Comparison of ENCODE assay signal across 17 cellular contexts in genomic region chr2:61463769-61464475, GRCh38. TPM values are rescaled to one million over a fixed set of nuclear protein-coding genes. Genes with fewer than 3 reads are reported as not detected.
DNase-seq lines count a peak whose midpoint lies in the region; ATAC-seq and TF ChIP-seq lines count a peak whose summit lies in the region.
"Had no signal": no experiment of that assay in that cellular context is flagged by ENCODE, and none has a peak within 500 bp of the region (broad histone marks: within the 10 kb centered on the region; RNA-seq: fewer than 3 reads in every experiment).

No MANE protein-coding gene starts in this region.

- H3K79me2 ChIP-seq in OCI-LY7 (ENCODE audit: insufficient read depth, low read depth, low read length), result peaks cover 100% of the 10 kb centered on the region
- peaks cover 100% of the 10 kb centered on the region for H3K79me2 ChIP-seq in neural progenitor cell (ENCODE audit: low read depth)

- POLR2A ChIA-PET in HEK293 (lab: Yijun Ruan, JAX), result no interaction called here
- POLR2A ChIA-PET in OCI-LY7 (lab: Charles Lee), result interaction anchor here (0.6 to 4.8 kb wide), 8 partner anchors 13 to 85 kb away, joined by 3 to 31 read pairs (median 4); no protein-coding TSS in a partner anchor

- H4K20me1 ChIP-seq in OCI-LY7 (ENCODE audit: insufficient read depth, low read length), result peaks cover 45% of the 10 kb centered on the region
- peaks cover 94% of the 10 kb centered on the region for H4K20me1 ChIP-seq in neural progenitor cell (ENCODE audit: low read depth)

- peak overlapping the region; percentile 73 for H3K4me2 ChIP-seq in OCI-LY7 (ENCODE audit: low read length)
- H3K4me2 ChIP-seq in neural progenitor cell, result peak overlapping the region; percentile 16

- H3K4me3 ChIP-seq in HEK293 (ENCODE audit: low read depth, low read length), result no peak overlapping the region
- H3K4me3 ChIP-seq in OCI-LY7 (ENCODE audit: low read depth, low read length, poor library complexity, severe bottlenecking), result peak overlapping the region; percentile 56
- no peak overlapping the region for H3K4me3 ChIP-seq in neural progenitor cell
- H3K4me3 ChIP-seq: hepatocyte had no signal

- no peaks in the 10 kb centered on the region for H3K9me2 ChIP-seq in OCI-LY7 (ENCODE audit: insufficient read depth, low read length)

- H3K36me3 ChIP-seq in HEK293 (ENCODE audit: control insufficient read depth in 2 of 2, insufficient read depth in 1 of 2, low read length in 2 of 2) (peaks cover 4 to 11% of the 10 kb centered on the region in 2 experiments; a peak in 2 of 3 replicates), OCI-LY7 (ENCODE audit: insufficient read depth, low read length) (peaks cover 73% of the 10 kb centered on the region), neural progenitor cell (no peaks in the 10 kb centered on the region)

- H3K4me1 ChIP-seq in HEK293 (ENCODE audit: control insufficient read depth, insufficient read depth, low read length) (no peaks in the 10 kb centered on the region; the same call in 1 of the 2 replicates), OCI-LY7 (ENCODE audit: insufficient read depth, low read length, poor library complexity, severe bottlenecking) (peaks cover 96% of the 10 kb centered on the region), neural progenitor cell (peaks cover 14% of the 10 kb centered on the region)

- peaks cover 25% of the 10 kb centered on the region for H3K4me1 Mint-ChIP-seq in neural progenitor cell

- H3K27ac Mint-ChIP-seq in neural progenitor cell, result peak overlapping the region; percentile 7
- H3K27ac Mint-ChIP-seq: activated CD8-positive, alpha-beta T cell treated with anti-CD3 and anti-CD28 coated beads for 36 hours; type B pancreatic cell had no signal

- no peak overlapping the region for H3K27ac ChIP-seq in HEK293 (ENCODE audit: extremely low read depth, low read depth, low read length)
- peak overlapping the region; percentile 82 for H3K27ac ChIP-seq in OCI-LY7 (ENCODE audit: low read depth, low read length, poor library complexity, severe bottlenecking)
- H3K27ac ChIP-seq in neural progenitor cell, result peak overlapping the region; percentile 51
- H3K27ac ChIP-seq: hepatocyte had no signal

- peak; percentile 8 for ATAC-seq in GM18498 (IDR thresholded peaks at IDR 0.05; ENCODE audit: unreplicated experiment)
- no peak for ATAC-seq in HG02938 (IDR thresholded peaks at IDR 0.05; ENCODE audit: unreplicated experiment)
- ATAC-seq: activated CD8-positive, alpha-beta T cell treated with anti-CD3 and anti-CD28 coated beads for 36 hours had no signal

- no peaks in the 10 kb centered on the region for H3K9me3 ChIP-seq in HEK293 (ENCODE audit: control insufficient read depth, insufficient read depth, low read depth, low read length)
- no peaks in the 10 kb centered on the region for H3K9me3 ChIP-seq in OCI-LY7 (ENCODE audit: low read length)
- H3K9me3 ChIP-seq in neural progenitor cell (ENCODE audit: low read depth), result no peaks in the 10 kb centered on the region

- TF ChIP-seq CTCF in HEK293 (tag by site-specific recombination; IDR thresholded peaks at IDR 0.05), result no peak
- no peak for TF ChIP-seq CTCF in OCI-LY7 (conservative IDR thresholded peaks at IDR 0.05; ENCODE audit: low read length)
- TF ChIP-seq CTCF in neural progenitor cell (IDR thresholded peaks at IDR 0.05), result no peak

- H3K4me3 Mint-ChIP-seq in neural progenitor cell, result no peak overlapping the region
- H3K4me3 Mint-ChIP-seq: activated CD8-positive, alpha-beta T cell treated with anti-CD3 and anti-CD28 coated beads for 36 hours had no signal

- peaks cover 19% of the 10 kb centered on the region for H3F3A ChIP-seq in neural progenitor cell (ENCODE audit: low read depth)

- DNase-seq in OCI-LY7 (ENCODE audit: low spot score), result no peak
- DNase-seq in neural progenitor cell (ENCODE audit: low spot score), result peak; percentile 50
- DNase-seq in DMS79 treated with DMSO at 0.1 percent for 48 hours (lab: John Stamatoyannopoulos, UW), result no peak
- no peak for DNase-seq in activated naive CD4-positive, alpha-beta T cell treated with anti-CD3 and anti-CD28 coated beads, Interleukin-2, amount 50 U/mL, for 16 hours
- DNase-seq in hippocampal formation (lab: John Stamatoyannopoulos, UW), result no peak
- DNase-seq: activated CD8-positive, alpha-beta T cell treated with anti-CD3 and anti-CD28 coated beads for 36 hours; activated gamma-delta T cell; Calu3; caudate nucleus; NCI-H345; stimulated activated CD4-positive, alpha-beta T cell treated with anti-CD3 and anti-CD28 coated beads, Interleukin-15, amount 100 ng/mL, for 24 hours; T-helper 1 cell had no signal

- intact Hi-C loops in OCI-LY7 (cut with micrococcal nuclease; ENCODE audit: unreplicated experiment), result no loop called here

- H2AFZ ChIP-seq in OCI-LY7 (ENCODE audit: low read length) (no peak overlapping the region), neural progenitor cell (replicated peaks) (no peak overlapping the region)
- H2AFZ ChIP-seq: hepatocyte had no signal

- no peak overlapping the region for H3K9ac ChIP-seq in neural progenitor cell

- H3K36me3 Mint-ChIP-seq in neural progenitor cell, result peaks cover 17% of the 10 kb centered on the region

- no peaks in the 10 kb centered on the region for H3K9me3 Mint-ChIP-seq in neural progenitor cell
- H3K9me3 Mint-ChIP-seq: activated CD8-positive, alpha-beta T cell treated with anti-CD3 and anti-CD28 coated beads for 36 hours; type B pancreatic cell had no signal

- no peaks in the 10 kb centered on the region for H3K27me3 Mint-ChIP-seq in neural progenitor cell (ENCODE audit: insufficient read depth, low read depth)
- H3K27me3 Mint-ChIP-seq: activated CD8-positive, alpha-beta T cell treated with anti-CD3 and anti-CD28 coated beads for 36 hours; type B pancreatic cell had no signal

- BruUV-seq in OCI-LY7 (replicated peaks; lab: Mats Ljungman, UMichigan), result no TSS peak

- CTCF ChIA-PET in HEK293 (lab: Yijun Ruan, JAX), result interaction anchor here (0.6 kb wide), 2 partner anchors 57 to 132 kb away, joined by 3 read pairs; no protein-coding TSS in a partner anchor
- CTCF ChIA-PET in OCI-LY7 (lab: Charles Lee; ENCODE audit: unreplicated experiment), result no interaction called here

- H3K27me3 ChIP-seq in neural progenitor cell, result no peaks in the 10 kb centered on the region
- H3K27me3 ChIP-seq: hepatocyte had no signal

TF ChIP-seq in HEK293, 187 proteins besides CTCF, POLR2A, EP300 and RAD21:
- TF ChIP-seq ZFP41 (tag by site-specific recombination; IDR thresholded peaks at IDR 0.05; ENCODE audit: borderline replicate concordance) (no peak), GLIS1 (tag by site-specific recombination; IDR thresholded peaks at IDR 0.05) (peak; percentile 91), ZNF140 (tag by site-specific recombination; IDR thresholded peaks at IDR 0.05) (no peak), ZBTB17 (tag by site-specific recombination; IDR thresholded peaks at IDR 0.05) (peak; percentile 43; the same call in 1 of the 2 replicates), TRIM28 (IDR thresholded peaks at IDR 0.05; ENCODE audit: borderline replicate concordance, low read length) (peak; percentile 50; the same call in 1 of the 2 replicates), OSR2 (tag by site-specific recombination; IDR thresholded peaks at IDR 0.05) (peak; percentile 43; the same call in 1 of the 2 replicates), ZNF138 (tag by site-specific recombination; IDR thresholded peaks at IDR 0.05; ENCODE audit: borderline replicate concordance) (no peak), ZNF350 (tag by site-specific recombination; IDR thresholded peaks at IDR 0.05) (no peak), ZNF10 (tag by site-specific recombination; IDR thresholded peaks at IDR 0.05) (0 out of 2 replicates have a peak, but pooled peaks have one; percentile 17), ZNF121 (tag by site-specific recombination; IDR thresholded peaks at IDR 0.05) (peak; percentile 65; the same call in 1 of the 2 replicates), ZNF843 (tag by site-specific recombination; IDR thresholded peaks at IDR 0.05) (peak; percentile 29; the same call in 1 of the 2 replicates), KLF1 (tag by site-specific recombination; IDR thresholded peaks at IDR 0.05) (0 out of 2 replicates have a peak, but pooled peaks have one; percentile 31), SETDB1 (IDR thresholded peaks at IDR 0.05; ENCODE audit: insufficient read length, low read length) (peak; percentile 14), ZNF473 (tag by site-specific recombination; IDR thresholded peaks at IDR 0.05) (no peak)
- TF ChIP-seq, protein P1, sequence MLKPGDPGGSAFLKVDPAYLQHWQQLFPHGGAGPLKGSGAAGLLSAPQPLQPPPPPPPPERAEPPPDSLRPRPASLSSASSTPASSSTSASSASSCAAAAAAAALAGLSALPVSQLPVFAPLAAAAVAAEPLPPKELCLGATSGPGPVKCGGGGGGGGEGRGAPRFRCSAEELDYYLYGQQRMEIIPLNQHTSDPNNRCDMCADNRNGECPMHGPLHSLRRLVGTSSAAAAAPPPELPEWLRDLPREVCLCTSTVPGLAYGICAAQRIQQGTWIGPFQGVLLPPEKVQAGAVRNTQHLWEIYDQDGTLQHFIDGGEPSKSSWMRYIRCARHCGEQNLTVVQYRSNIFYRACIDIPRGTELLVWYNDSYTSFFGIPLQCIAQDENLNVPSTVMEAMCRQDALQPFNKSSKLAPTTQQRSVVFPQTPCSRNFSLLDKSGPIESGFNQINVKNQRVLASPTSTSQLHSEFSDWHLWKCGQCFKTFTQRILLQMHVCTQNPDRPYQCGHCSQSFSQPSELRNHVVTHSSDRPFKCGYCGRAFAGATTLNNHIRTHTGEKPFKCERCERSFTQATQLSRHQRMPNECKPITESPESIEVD (tag by site-specific recombination; IDR thresholded peaks at IDR 0.05), result peak; percentile 57; the same call in 1 of the 2 replicates
TF ChIP-seq in HEK293: peak in this region for 10.

RNA-seq across cellular contexts. Expression of gene USP34, which starts 7.0 kb away (rescaled TPM):
- total RNA-seq in OCI-LY7 (2014; rRNA removed; shearing (Covaris generic)), result 147 and 192 TPM in 2 replicates
- 340 and 344 TPM in 2 replicates for total RNA-seq in OCI-LY7 (2022)
- total RNA-seq in neural progenitor cell (ENCODE audit: low replicate concordance), result 106 and 162 TPM in 2 replicates
